In genomic region chr12:58148405-58148804, GRCh38 we compare ENCODE assay signal across 1 cellular context.
TF ChIP-seq lines count a peak whose summit lies in the region.

No MANE protein-coding gene starts in this region.

TF ChIP-seq in K562, 482 proteins besides CTCF, POLR2A, EP300 and RAD21 (continued from another document):
- TF ChIP-seq CEBPZ (IDR thresholded peaks at IDR 0.05; ENCODE audit: borderline replicate concordance, low read depth, low read length) = no peak
- no peak for TF ChIP-seq ZNF280A (IDR thresholded peaks at IDR 0.05; ENCODE audit: low read depth, partially characterized antibody)
- no peak for TF ChIP-seq HCFC1 (IDR thresholded peaks at IDR 0.05; ENCODE audit: low read depth, low read length)
- TF ChIP-seq ZNF384 (IDR thresholded peaks at IDR 0.05; ENCODE audit: low read depth, low read length) = no peak
- no peak for TF ChIP-seq ZNF347 (CRISPR knock-in tag; IDR thresholded peaks at IDR 0.05; ENCODE audit: low read depth)
- no peak for TF ChIP-seq THAP7 (CRISPR knock-in tag; IDR thresholded peaks at IDR 0.05)
- TF ChIP-seq BRD9 (IDR thresholded peaks at IDR 0.05; ENCODE audit: low read depth, partially characterized antibody) = no peak
- TF ChIP-seq, protein P1, sequence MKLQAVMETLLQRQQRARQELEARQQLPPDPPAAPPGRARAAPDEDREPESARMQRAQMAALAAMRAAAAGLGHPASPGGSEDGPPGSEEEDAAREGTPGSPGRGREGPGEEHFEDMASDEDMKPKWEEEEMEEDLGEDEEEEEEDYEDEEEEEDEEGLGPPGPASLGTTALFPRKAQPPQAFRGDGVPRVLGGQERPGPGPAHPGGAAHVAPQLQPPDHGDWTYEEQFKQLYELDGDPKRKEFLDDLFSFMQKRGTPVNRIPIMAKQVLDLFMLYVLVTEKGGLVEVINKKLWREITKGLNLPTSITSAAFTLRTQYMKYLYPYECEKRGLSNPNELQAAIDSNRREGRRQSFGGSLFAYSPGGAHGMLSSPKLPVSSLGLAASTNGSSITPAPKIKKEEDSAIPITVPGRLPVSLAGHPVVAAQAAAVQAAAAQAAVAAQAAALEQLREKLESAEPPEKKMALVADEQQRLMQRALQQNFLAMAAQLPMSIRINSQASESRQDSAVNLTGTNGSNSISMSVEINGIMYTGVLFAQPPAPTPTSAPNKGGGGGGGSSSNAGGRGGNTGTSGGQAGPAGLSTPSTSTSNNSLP (IDR thresholded peaks at IDR 0.05; ENCODE audit: borderline replicate concordance, low read depth, low read length) = no peak
- TF ChIP-seq CAMTA2 (CRISPR knock-in tag; conservative IDR thresholded peaks at IDR 0.05) = no peak
- no peak for TF ChIP-seq ZNF239 (CRISPR knock-in tag; IDR thresholded peaks at IDR 0.05)
